13 cellular contexts compared by ENCODE assay signal in genomic region chrX:83416273-83416672, GRCh38.
DNase-seq lines count a peak whose midpoint lies in the region; ATAC-seq, FAIRE-seq and TF ChIP-seq lines count a peak whose summit lies in the region.
"Had no signal": no experiment of that assay in that cellular context is flagged by ENCODE, and none has a peak within 500 bp of the region (broad histone marks: within the 10 kb centered on the region; RNA-seq: fewer than 3 reads in every experiment).

No MANE protein-coding gene starts in this region.

- WGBS in A549 (ENCODE audit: missing lambda C conversion rate), result 2% methylated on average over 2 of the region's 2 CpGs

- H3K4me3 ChIP-seq in A549, result no peak overlapping the region
- no peak overlapping the region for H3K4me3 ChIP-seq in OCI-LY1 (ENCODE audit: low read depth, low read length, poor library complexity, severe bottlenecking)
- no peak overlapping the region for H3K4me3 ChIP-seq in fibroblast of the aortic adventitia (ENCODE audit: low read depth, low read length)
- no peak overlapping the region for H3K4me3 ChIP-seq in brain microvascular endothelial cell (ENCODE audit: low read depth, low read length)
- H3K4me3 ChIP-seq: body of pancreas had no signal

- in situ Hi-C loops in brain microvascular endothelial cell (cut with HindIII; ENCODE audit: low pct_ligation_motif_present, low sequenced_read_pairs), result no loop called here

- TF ChIP-seq RAD21 in A549 (conservative IDR thresholded peaks at IDR 0.05 in 1 of 2, IDR thresholded peaks at IDR 0.05 in 1 of 2), result peak in 1 of 2 experiments; percentile 11; a peak in 1 of 5 replicates

- H3F3A ChIP-seq in OCI-LY1 (ENCODE audit: insufficient read depth, low read length), result no peaks in the 10 kb centered on the region

- H3K9me3 ChIP-seq in A549 (no peaks in the 10 kb centered on the region), OCI-LY1 (ENCODE audit: low read length) (no peaks in the 10 kb centered on the region)
- H3K9me3 ChIP-seq: body of pancreas had no signal

- no peak for DNase-seq in A549 (ENCODE audit: low read depth in 1 of 2, low spot score in 1 of 2)
- DNase-seq in fibroblast of the aortic adventitia (ENCODE audit: low read depth), result no peak
- DNase-seq in cerebellum (ENCODE audit: low spot score), result no peak
- DNase-seq in central memory CD4-positive, alpha-beta T cell, result no peak
- no peak for DNase-seq in brain microvascular endothelial cell
- DNase-seq: body of pancreas; CD4-positive, CD25-positive, alpha-beta regulatory T cell; NCI-H1930; small intestine; T-cell had no signal

- no peaks in the 10 kb centered on the region for H4K20me1 ChIP-seq in OCI-LY1 (ENCODE audit: insufficient read depth, low read length)

- no peaks in the 10 kb centered on the region for H3K9me2 ChIP-seq in OCI-LY1 (ENCODE audit: low read depth, low read length)

- no peak overlapping the region for H2AFZ ChIP-seq in OCI-LY1 (ENCODE audit: low read length)

- no peaks in the 10 kb centered on the region for H3K27me3 ChIP-seq in OCI-LY1 (ENCODE audit: insufficient read depth, low read length)
- H3K27me3 ChIP-seq in brain microvascular endothelial cell (replicated peaks), result no peaks in the 10 kb centered on the region
- H3K27me3 ChIP-seq: body of pancreas had no signal

- no peak for TF ChIP-seq POLR2A in A549 (IDR thresholded peaks at IDR 0.05; ENCODE audit: low read length)

- no peak for ATAC-seq in A549
- peak; percentile 70 for ATAC-seq in GM21360 (IDR thresholded peaks at IDR 0.05; ENCODE audit: unreplicated experiment)
- ATAC-seq in HG02759 (IDR thresholded peaks at IDR 0.05; ENCODE audit: unreplicated experiment), result no peak
- ATAC-seq: body of pancreas, T-cell had no signal

- FAIRE-seq in A549 (lab: Jason Lieb, UNC), result peak; percentile 96

- CTCF ChIA-PET in A549 (lab: Yijun Ruan, JAX), result no interaction called here

- H3K36me3 ChIP-seq in OCI-LY1 (ENCODE audit: insufficient read depth, low read length), result no peaks in the 10 kb centered on the region
- H3K36me3 ChIP-seq in brain microvascular endothelial cell (replicated peaks), result no peaks in the 10 kb centered on the region

- no peaks in the 10 kb centered on the region for H3K4me1 ChIP-seq in A549
- peaks cover 15% of the 10 kb centered on the region for H3K4me1 ChIP-seq in OCI-LY1 (ENCODE audit: insufficient read depth, low read length, severe bottlenecking)
- H3K4me1 ChIP-seq: body of pancreas had no signal

- H3K4me2 ChIP-seq in A549 (no peak overlapping the region), OCI-LY1 (ENCODE audit: low read length) (no peak overlapping the region)

- TF ChIP-seq CTCF in A549 (IDR thresholded peaks at IDR 0.05) (no peak), OCI-LY1 (IDR thresholded peaks at IDR 0.05; ENCODE audit: low read length) (peak; percentile 39; the same call in 1 of the 2 replicates), fibroblast of the aortic adventitia (IDR thresholded peaks at IDR 0.05; ENCODE audit: insufficient read depth, low read length) (peak; percentile 7), brain microvascular endothelial cell (IDR thresholded peaks at IDR 0.05; ENCODE audit: low read depth, low read length, missing control alignments) (no peak)

- H3K79me2 ChIP-seq in OCI-LY1 (ENCODE audit: insufficient read depth, low read length), result no peaks in the 10 kb centered on the region

- no peak overlapping the region for H3K9ac ChIP-seq in OCI-LY1 (ENCODE audit: low read length)

- TF ChIP-seq EP300 in A549 (IDR thresholded peaks at IDR 0.05), result no peak

- no peak overlapping the region for H3K27ac ChIP-seq in A549
- H3K27ac ChIP-seq in OCI-LY1 (ENCODE audit: low read depth, low read length, poor library complexity, severe bottlenecking), result no peak overlapping the region
- no peak overlapping the region for H3K27ac ChIP-seq in brain microvascular endothelial cell
- H3K27ac ChIP-seq: body of pancreas had no signal

- POLR2A ChIA-PET in A549 (lab: Yijun Ruan, JAX), result no interaction called here

TF ChIP-seq in A549, 52 proteins besides CTCF, POLR2A, EP300 and RAD21:
- TF ChIP-seq CHD2 (IDR thresholded peaks at IDR 0.05; ENCODE audit: low read length, partially characterized antibody) (no peak), CBX8 (IDR thresholded peaks at IDR 0.05) (no peak), PHF8 (IDR thresholded peaks at IDR 0.05; ENCODE audit: borderline replicate concordance, low read depth) (no peak), CHD4 (IDR thresholded peaks at IDR 0.05; ENCODE audit: borderline replicate concordance) (no peak), SMC3 (IDR thresholded peaks at IDR 0.05) (no peak), RCOR1 (IDR thresholded peaks at IDR 0.05; ENCODE audit: low read depth, low read length) (no peak), NR3C1 (IDR thresholded peaks at IDR 0.05) (no peak), HOXB13 (CRISPR knock-in tag; IDR thresholded peaks at IDR 0.05; ENCODE audit: low read depth) (no peak), HOXB5 (CRISPR knock-in tag; IDR thresholded peaks at IDR 0.05) (no peak), RFX5 (IDR thresholded peaks at IDR 0.05) (no peak), SREBF2 (IDR thresholded peaks at IDR 0.05) (no peak), ZNF302 (CRISPR knock-in tag; IDR thresholded peaks at IDR 0.05) (no peak), JUN (IDR thresholded peaks at IDR 0.05) (no peak), JUNB (IDR thresholded peaks at IDR 0.05) (no peak), HES2 (IDR thresholded peaks at IDR 0.05) (no peak), MAX (IDR thresholded peaks at IDR 0.05) (no peak), BCL3 (IDR thresholded peaks at IDR 0.05) (no peak), E2F6 (IDR thresholded peaks at IDR 0.05; ENCODE audit: borderline replicate concordance, low read depth) (no peak), CEBPB (IDR thresholded peaks at IDR 0.05) (no peak), REST (IDR thresholded peaks at IDR 0.05) (no peak)

Comparison
In these comparisons a context has a peak if more than half of its experiments do, and no peak if none do; other contexts are left out.
1. CTCF ChIP-seq: peak in OCI-LY1 (single experiment) and fibroblast of the aortic adventitia (single experiment); none in A549 (single experiment) and brain microvascular endothelial cell (single experiment).